ENCODE assay signal across 16 cellular contexts in the genomic region with DNA sequence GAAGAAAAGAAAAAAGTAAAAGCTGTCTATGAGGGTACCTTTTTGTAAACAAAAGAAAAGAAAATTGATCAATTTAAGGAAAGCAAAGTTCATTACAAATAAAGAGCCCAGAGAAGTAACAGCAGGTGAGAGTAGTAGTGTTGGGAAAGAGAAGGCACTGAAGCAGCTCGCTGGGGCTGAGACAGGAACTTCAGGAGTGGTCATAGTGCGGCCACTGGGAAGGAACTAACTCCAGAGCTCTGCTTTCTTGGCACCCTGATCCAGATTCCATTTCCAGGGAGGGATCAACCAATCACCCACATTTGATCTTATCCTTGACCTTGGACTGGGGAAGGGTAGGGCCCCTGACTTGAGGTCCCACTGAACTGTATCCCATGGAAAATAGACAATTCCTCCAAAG.
DNase-seq lines count a peak whose midpoint lies in the region; TF ChIP-seq lines count a peak whose summit lies in the region.
"Had no signal": no experiment of that assay in that cellular context is flagged by ENCODE, and none has a peak within 500 bp of the region (broad histone marks: within the 10 kb centered on the region; RNA-seq: fewer than 3 reads in every experiment).

No MANE protein-coding gene starts in this region.

- H3K9me3 ChIP-seq in OCI-LY3 (ENCODE audit: insufficient read depth, low read length) (no peaks in the 10 kb centered on the region), neuron (ENCODE audit: low read length) (no peaks in the 10 kb centered on the region), thyroid gland (no peaks in the 10 kb centered on the region), Karpas-422 (ENCODE audit: low read length) (no peaks in the 10 kb centered on the region)
- H3K9me3 ChIP-seq: A549; BLaER1 treated with 17β-estradiol and CSF1 and Interleukin-3, amounts not matched to agents 10 nM and 100 nM; Caco-2 had no signal

- peak overlapping the region; percentile 19; the same call in 1 of the 2 replicates for H2AFZ ChIP-seq in OCI-LY3 (ENCODE audit: low read depth, low read length)
- peak overlapping the region; percentile 48 for H2AFZ ChIP-seq in neuron (ENCODE audit: low read depth, low read length)
- H2AFZ ChIP-seq in Karpas-422 (ENCODE audit: low read length), result no peak overlapping the region

- no peak overlapping the region for H3K4me3 ChIP-seq in OCI-LY3 (ENCODE audit: low read length)
- H3K4me3 ChIP-seq in neuron (ENCODE audit: low read length), result no peak overlapping the region
- H3K4me3 ChIP-seq in thyroid gland (replicated peaks in 1 of 3), result no peak overlapping the region
- H3K4me3 ChIP-seq in Karpas-422 (ENCODE audit: low read length), result no peak overlapping the region
- H3K4me3 ChIP-seq: A549; BLaER1 treated with 17β-estradiol and CSF1 and Interleukin-3, amounts not matched to agents 10 nM and 100 nM had no signal

- TF ChIP-seq CTCF in OCI-LY3 (IDR thresholded peaks at IDR 0.05; ENCODE audit: low read depth, low read length) (no peak), thyroid gland (IDR thresholded peaks at IDR 0.05) (peak in 1 of 6 experiments; percentile 14)

- H3K9ac ChIP-seq in OCI-LY3 (ENCODE audit: low read length) (no peak overlapping the region), Karpas-422 (ENCODE audit: low read length) (no peak overlapping the region)
- H3K9ac ChIP-seq: BLaER1 treated with 17β-estradiol and CSF1 and Interleukin-3, amounts not matched to agents 10 nM and 100 nM had no signal

- H3K4me1 ChIP-seq in OCI-LY3 (ENCODE audit: low read length) (peaks cover 5% of the 10 kb centered on the region; the same call in 1 of the 2 replicates), neuron (ENCODE audit: insufficient read depth, low read length) (peaks cover 9% of the 10 kb centered on the region), thyroid gland (peaks cover 31 to 32% of the 10 kb centered on the region in 2 donors), Karpas-422 (ENCODE audit: low read length) (no peaks in the 10 kb centered on the region)
- H3K4me1 ChIP-seq: A549; BLaER1 treated with 17β-estradiol and CSF1 and Interleukin-3, amounts not matched to agents 10 nM and 100 nM; Caco-2 had no signal

- H3K36me3 ChIP-seq in OCI-LY3 (replicated peaks; ENCODE audit: low read depth, low read length) (no peaks in the 10 kb centered on the region), neuron (ENCODE audit: insufficient read depth, low read length) (no peaks in the 10 kb centered on the region), thyroid gland (no peaks in the 10 kb centered on the region), Karpas-422 (ENCODE audit: insufficient read depth, low read length) (no peaks in the 10 kb centered on the region)
- H3K36me3 ChIP-seq: BLaER1 treated with 17β-estradiol and CSF1 and Interleukin-3, amounts not matched to agents 10 nM and 100 nM had no signal

- no peak overlapping the region for H3K4me2 ChIP-seq in OCI-LY3 (ENCODE audit: low read length)
- H3K4me2 ChIP-seq in Karpas-422 (ENCODE audit: low read depth, low read length, poor library complexity, severe bottlenecking), result no peak overlapping the region
- H3K4me2 ChIP-seq: A549; BLaER1 treated with 17β-estradiol and CSF1 and Interleukin-3, amounts not matched to agents 10 nM and 100 nM had no signal

- H3K9me2 ChIP-seq in Karpas-422 (replicated peaks; ENCODE audit: insufficient read depth, low read length), result no peaks in the 10 kb centered on the region

- 27 to 40% methylated on average over 2 of the region's 2 CpGs for WGBS in thyroid gland, 2 donors

- intact Hi-C loops in thyroid gland (cut with DNase I), result no loop called here

- TF ChIP-seq POLR2A in thyroid gland (IDR thresholded peaks at IDR 0.05), result peak in 1 of 2 donors; percentile 35

- peak; percentile 85 to 86 for DNase-seq in thyroid gland
- DNase-seq in NCI-H2029 treated with DMSO at 0.1 percent for 48 hours (lab: John Stamatoyannopoulos, UW), result no peak
- no peak for DNase-seq in Karpas-422
- DNase-seq: AML-193; Caco-2; Calu3; CD4-positive, alpha-beta T cell; CD8-positive, alpha-beta T cell; DMS79 treated with DMSO at 0.1 percent for 48 hours; GF-D8 had no signal

- H4K20me1 ChIP-seq in OCI-LY3 (ENCODE audit: insufficient read depth, low read length), result no peaks in the 10 kb centered on the region
- H4K20me1 ChIP-seq in Karpas-422 (ENCODE audit: insufficient read depth, low read depth, low read length), result no peaks in the 10 kb centered on the region
- H4K20me1 ChIP-seq: BLaER1 treated with 17β-estradiol and CSF1 and Interleukin-3, amounts not matched to agents 10 nM and 100 nM had no signal

- no peaks in the 10 kb centered on the region for H3K79me2 ChIP-seq in OCI-LY3 (ENCODE audit: low read length)
- H3K79me2 ChIP-seq in Karpas-422 (ENCODE audit: low read length), result no peaks in the 10 kb centered on the region

- H3K27ac ChIP-seq in OCI-LY3 (ENCODE audit: low read length) (no peak overlapping the region), thyroid gland (peak overlapping the region; percentile 78 to 94 (median 80)), Karpas-422 (ENCODE audit: low read length) (no peak overlapping the region)
- H3K27ac ChIP-seq: 22Rv1; A549; BLaER1 treated with 17β-estradiol and CSF1 and Interleukin-3, amounts not matched to agents 10 nM and 100 nM; C4-2B had no signal

- H3K27me3 ChIP-seq in OCI-LY3 (ENCODE audit: low read depth, low read length) (no peaks in the 10 kb centered on the region), neuron (ENCODE audit: insufficient read depth, low read length) (no peaks in the 10 kb centered on the region), thyroid gland (no peaks in the 10 kb centered on the region), Karpas-422 (ENCODE audit: low read length) (no peaks in the 10 kb centered on the region)
- H3K27me3 ChIP-seq: BLaER1 treated with 17β-estradiol and CSF1 and Interleukin-3, amounts not matched to agents 10 nM and 100 nM had no signal

Comparison
In these comparisons a context has a peak if more than half of its experiments do, and no peak if none do; other contexts are left out.
1. H3K27ac ChIP-seq: peak in thyroid gland (3 of 3); none in OCI-LY3 (single experiment) and Karpas-422 (single experiment).
2. DNase-seq: peak in thyroid gland (2 of 2); none in NCI-H2029 treated with DMSO at 0.1 percent for 48 hours (single experiment) and Karpas-422 (single experiment).